Comparison of ENCODE assay signal across 8 cellular contexts in the genomic region with DNA sequence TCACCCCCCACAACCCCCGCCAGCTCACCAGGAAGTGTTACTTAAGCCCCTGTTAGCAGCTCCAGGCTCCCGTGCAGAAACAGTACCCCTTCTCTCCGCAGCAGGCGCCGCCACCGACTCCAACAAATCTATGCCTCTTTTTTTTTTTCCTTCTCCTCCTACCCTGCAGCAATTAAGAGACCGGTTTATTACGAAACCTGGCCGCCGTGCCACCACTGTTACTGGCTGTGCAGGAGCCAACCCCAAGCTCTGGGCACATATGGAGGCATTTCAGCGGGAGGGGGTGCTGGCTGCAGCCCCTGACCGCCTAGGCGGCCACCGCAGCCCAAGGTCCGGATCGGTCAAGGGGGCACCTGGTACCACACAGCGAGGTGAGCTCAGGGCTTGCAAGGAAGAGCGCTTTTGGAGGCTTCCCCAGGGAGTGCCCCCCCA. TPM values are rescaled to one million over a fixed set of nuclear protein-coding genes. Genes with fewer than 3 reads are reported as not detected.
DNase-seq lines count a peak whose midpoint lies in the region; ATAC-seq and TF ChIP-seq lines count a peak whose summit lies in the region.

No MANE protein-coding gene starts in this region.

- DNase-seq in COLO668 (lab: John Stamatoyannopoulos, UW; ENCODE audit: unreplicated experiment) (peak; percentile 48), medulla oblongata (ENCODE audit: extremely low spot score) (peak; percentile 40), inferior parietal cortex (ENCODE audit: extremely low spot score) (no peak)
- peak; percentile 57 to 74 for DNase-seq in stimulated activated naive CD8-positive, alpha-beta T cell treated with anti-CD3 and anti-CD28 coated beads, Interleukin-15, amount 100 ng/mL, for 72 hours

- H3K27me3 ChIP-seq in ectodermal cell (ENCODE audit: control insufficient read depth, insufficient read depth, low read length, poor library complexity, severe bottlenecking) = peaks cover 63% of the 10 kb centered on the region

- H3K9me3 Mint-ChIP-seq in stimulated activated naive CD8-positive, alpha-beta T cell treated with anti-CD3 and anti-CD28 coated beads, Interleukin-15, amount 100 ng/mL, for 72 hours = peaks cover 11 to 21% of the 10 kb centered on the region in 2 donors

- H3K4me3 ChIP-seq in WI38 (ENCODE audit: low read depth, low read length) (peak overlapping the region; percentile 98), ectodermal cell (ENCODE audit: insufficient read depth, low read depth, low read length) (peak overlapping the region; percentile 29)

- peaks cover 34% of the 10 kb centered on the region for H3K4me1 ChIP-seq in ectodermal cell (ENCODE audit: control insufficient read depth, insufficient read depth, low read length)

- H3K36me3 ChIP-seq in ectodermal cell (ENCODE audit: control insufficient read depth, insufficient read depth, low read length) = no peaks in the 10 kb centered on the region

- H3K27ac Mint-ChIP-seq in stimulated activated naive CD8-positive, alpha-beta T cell treated with anti-CD3 and anti-CD28 coated beads, Interleukin-15, amount 100 ng/mL, for 72 hours = peak overlapping the region; percentile 85 to 99

- peaks cover 29% of the 10 kb centered on the region for H3K4me1 Mint-ChIP-seq in stimulated activated naive CD8-positive, alpha-beta T cell treated with anti-CD3 and anti-CD28 coated beads, Interleukin-15, amount 100 ng/mL, for 72 hours

- TF ChIP-seq CTCF in LNCAP (IDR thresholded peaks at IDR 0.05) = peak; percentile 25; the same call in 1 of the 2 replicates
- no peak for TF ChIP-seq CTCF in WI38 (IDR thresholded peaks at IDR 0.05; ENCODE audit: low read depth, low read length)

- H3K4me3 Mint-ChIP-seq in stimulated activated naive CD8-positive, alpha-beta T cell treated with anti-CD3 and anti-CD28 coated beads, Interleukin-15, amount 100 ng/mL, for 72 hours = peak overlapping the region; percentile 95 to 99

- H3K9me3 ChIP-seq in ectodermal cell (ENCODE audit: control insufficient read depth, low read length) = no peaks in the 10 kb centered on the region

- no peaks in the 10 kb centered on the region for H3K27me3 Mint-ChIP-seq in stimulated activated naive CD8-positive, alpha-beta T cell treated with anti-CD3 and anti-CD28 coated beads, Interleukin-15, amount 100 ng/mL, for 72 hours

- H3K27ac ChIP-seq in ectodermal cell (ENCODE audit: insufficient read depth, low read depth, low read length, poor library complexity, severe bottlenecking) = no peak overlapping the region

- 1 to 2% methylated on average over 18 of the region's 18 CpGs for WGBS in ectodermal cell, 2 experiments

- peak; percentile 3 for ATAC-seq in stimulated activated naive CD8-positive, alpha-beta T cell treated with anti-CD3 and anti-CD28 coated beads, Interleukin-15, amount 100 ng/mL, for 72 hours
- no peak for ATAC-seq in GM21360 (IDR thresholded peaks at IDR 0.05; ENCODE audit: unreplicated experiment)

RNA-seq across cellular contexts. Expression of a gene that starts 2.4 kb away (rescaled TPM):
- 5.6 TPM for polyA plus RNA-seq in ectodermal cell (2013, experiment 1 of 4)
- polyA plus RNA-seq in ectodermal cell (2013, experiment 2 of 4) = 4.5 TPM
- polyA plus RNA-seq in ectodermal cell (2013, experiment 3 of 4) = 4.3 TPM
- 1.9 TPM for polyA plus RNA-seq in ectodermal cell (2013, experiment 4 of 4)

RNA-seq across cellular contexts. Expression of a gene that starts 21.6 kb away (rescaled TPM):
- 210 TPM for polyA plus RNA-seq in ectodermal cell (2013, experiment 1 of 4)
- polyA plus RNA-seq in ectodermal cell (2013, experiment 2 of 4) = 193 TPM
- polyA plus RNA-seq in ectodermal cell (2013, experiment 3 of 4) = 120 TPM
- 124 TPM for polyA plus RNA-seq in ectodermal cell (2013, experiment 4 of 4)

RNA-seq across cellular contexts. Expression of a gene that starts 51.0 kb away (rescaled TPM):
- polyA plus RNA-seq in ectodermal cell (2013, experiment 1 of 4) = 93.0 TPM
- 90.3 TPM for polyA plus RNA-seq in ectodermal cell (2013, experiment 2 of 4)
- polyA plus RNA-seq in ectodermal cell (2013, experiment 3 of 4) = 99.9 TPM
- polyA plus RNA-seq in ectodermal cell (2013, experiment 4 of 4) = 107 TPM
